ENCODE assay signal across 21 cellular contexts in the genomic region with DNA sequence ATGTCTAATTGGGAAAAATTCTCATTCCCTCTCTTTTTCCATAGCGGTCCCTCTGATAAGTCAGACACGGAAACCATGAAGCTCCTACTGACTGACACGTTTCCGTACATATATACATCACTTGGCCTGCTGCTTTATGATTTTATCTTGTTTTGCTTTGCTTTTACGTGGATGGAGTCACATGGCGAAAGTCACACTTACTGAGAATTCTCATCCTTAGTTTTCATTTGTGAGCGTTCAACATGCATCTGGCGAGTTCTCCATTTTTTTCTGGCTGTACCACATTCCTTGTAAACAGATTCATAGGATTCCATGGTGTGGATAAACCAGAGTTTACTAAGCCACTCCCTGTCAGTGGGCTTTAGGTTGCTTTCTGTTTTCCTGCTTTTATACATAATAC. TPM values are rescaled to one million over a fixed set of nuclear protein-coding genes. Genes with fewer than 3 reads are reported as not detected.
"Had no signal": no experiment of that assay in that cellular context is flagged by ENCODE, and none has a peak within 500 bp of the region (broad histone marks: within the 10 kb centered on the region; RNA-seq: fewer than 3 reads in every experiment).

No MANE protein-coding gene starts in this region.

- ATAC-seq: activated CD8-positive, alpha-beta T cell treated with anti-CD3 and anti-CD28 coated beads for 36 hours; activated T-cell treated with anti-CD3 and anti-CD28 coated beads, Interleukin-2, amount 50 U/mL, for 72 hours; left colon; mucosa of descending colon; naive thymus-derived CD8-positive, alpha-beta T cell; right cardiac atrium; T-cell; upper lobe of right lung had no signal

- H3K27me3 Mint-ChIP-seq: activated CD8-positive, alpha-beta T cell treated with anti-CD3 and anti-CD28 coated beads for 36 hours; activated naive CD8-positive, alpha-beta T cell treated with anti-CD3 and anti-CD28 coated beads, Interleukin-2, amount 10 ng/mL, durations not matched to agents 7 days and 5 days; naive thymus-derived CD8-positive, alpha-beta T cell; progenitor cell of endocrine pancreas; T-cell had no signal

- H3K9me3 ChIP-seq: esophagus muscularis mucosa, mucosa of descending colon, suprapubic skin, upper lobe of right lung had no signal

- H3K9me3 Mint-ChIP-seq: activated CD8-positive, alpha-beta T cell treated with anti-CD3 and anti-CD28 coated beads for 36 hours; activated T-cell treated with anti-CD3 and anti-CD28 coated beads, Interleukin-2, amount 50 U/mL, for 72 hours; naive thymus-derived CD8-positive, alpha-beta T cell; T-cell had no signal

- H3K4me3 Mint-ChIP-seq: activated CD8-positive, alpha-beta T cell treated with anti-CD3 and anti-CD28 coated beads for 36 hours; activated naive CD8-positive, alpha-beta T cell treated with anti-CD3 and anti-CD28 coated beads, Interleukin-2, amount 10 ng/mL, durations not matched to agents 7 days and 5 days; activated T-cell treated with anti-CD3 and anti-CD28 coated beads, Interleukin-2, amount 50 U/mL, for 72 hours; naive thymus-derived CD8-positive, alpha-beta T cell; T-cell had no signal

- H3K27me3 ChIP-seq: esophagus muscularis mucosa, suprapubic skin, upper lobe of right lung had no signal

- DNase-seq: activated CD4-positive, alpha-beta T cell treated with anti-CD3 and anti-CD28 coated beads for 4 hours; activated CD8-positive, alpha-beta memory T cell treated with anti-CD3 and anti-CD28 coated beads, Interleukin-2, amount 50 U/mL, for 4 hours; activated CD8-positive, alpha-beta T cell treated with anti-CD3 and anti-CD28 coated beads for 36 hours; activated naive CD8-positive, alpha-beta T cell treated with anti-CD3 and anti-CD28 coated beads, Interleukin-2, amount 10 ng/mL, durations not matched to agents 7 days and 5 days; activated T-cell treated with anti-CD3 and anti-CD28 coated beads, Interleukin-2, amount 50 U/mL, for 72 hours; aorta; glutamatergic neuron; left colon; mucosa of descending colon; naive thymus-derived CD8-positive, alpha-beta T cell; right cardiac atrium; stimulated activated CD4-positive, alpha-beta T cell treated with anti-CD3 and anti-CD28 coated beads, Interleukin-2, amount 100 ng/mL, for 24 hours; stimulated activated naive CD4-positive, alpha-beta T cell; T-cell; upper lobe of right lung; WERI-Rb-1 had no signal

- H3K4me1 Mint-ChIP-seq: T-cell had no signal

- FAIRE-seq: endometrium had no signal

- H3K4me3 ChIP-seq: esophagus muscularis mucosa, mucosa of descending colon, suprapubic skin, upper lobe of right lung had no signal

- H3K27ac ChIP-seq: esophagus muscularis mucosa, suprapubic skin, upper lobe of right lung, WERI-Rb-1 had no signal

- H3K27ac Mint-ChIP-seq: activated CD8-positive, alpha-beta T cell treated with anti-CD3 and anti-CD28 coated beads for 36 hours; activated naive CD8-positive, alpha-beta T cell treated with anti-CD3 and anti-CD28 coated beads, Interleukin-2, amount 10 ng/mL, durations not matched to agents 7 days and 5 days; activated T-cell treated with anti-CD3 and anti-CD28 coated beads, Interleukin-2, amount 50 U/mL, for 72 hours; naive thymus-derived CD8-positive, alpha-beta T cell; progenitor cell of endocrine pancreas; T-cell had no signal

RNA-seq across cellular contexts. Expression of gene GDF15, which starts 24.3 kb away (rescaled TPM):
- total RNA-seq: activated CD8-positive, alpha-beta T cell treated with anti-CD3 and anti-CD28 coated beads for 36 hours; naive thymus-derived CD8-positive, alpha-beta T cell had no signal
- polyA plus RNA-seq: naive thymus-derived CD8-positive, alpha-beta T cell had no signal

RNA-seq across cellular contexts. Expression of gene LRRC25, which starts 35.8 kb away (rescaled TPM):
- total RNA-seq: activated CD8-positive, alpha-beta T cell treated with anti-CD3 and anti-CD28 coated beads for 36 hours; activated T-cell treated with anti-CD3 and anti-CD28 coated beads, Interleukin-2, amount 50 U/mL, for 72 hours; lung microvascular endothelial cell; progenitor cell of endocrine pancreas had no signal
